In the genomic region with DNA sequence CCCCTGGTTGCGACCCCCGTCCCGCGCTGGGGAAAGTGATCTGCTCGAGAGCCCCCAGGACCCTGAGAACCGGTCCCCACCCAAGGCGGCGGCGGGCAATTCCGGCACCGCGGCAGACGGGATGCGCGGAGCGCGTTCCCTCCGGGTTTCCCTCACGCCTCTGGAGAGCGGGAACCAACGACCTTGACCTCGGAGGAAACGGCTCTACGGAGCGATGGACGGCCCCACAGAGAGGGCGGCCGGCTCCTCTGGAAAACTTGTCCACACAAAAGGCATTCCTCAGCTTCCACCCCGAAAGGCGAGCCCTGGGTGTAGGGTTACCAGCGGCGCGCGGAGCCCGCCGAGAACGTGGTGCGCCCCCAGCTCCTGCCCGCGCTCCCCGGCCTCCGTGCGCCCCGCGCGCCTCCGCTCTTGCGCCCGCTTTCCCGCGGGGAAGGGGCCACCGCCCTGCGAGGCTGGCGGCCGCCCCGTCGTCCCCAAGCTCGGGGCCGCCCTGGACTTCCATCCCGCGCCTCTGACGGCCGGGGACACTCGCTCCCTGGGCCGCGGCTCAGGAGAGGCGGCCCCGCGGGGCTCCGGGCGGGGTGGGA, we compare ENCODE assay signal across 8 cellular contexts. TPM values are rescaled to one million over a fixed set of nuclear protein-coding genes. Genes with fewer than 3 reads are reported as not detected.
A peak's percentile ranks its signal among the peaks of the same experiment; 100 is the strongest.
DNase-seq lines count a peak whose midpoint lies in the region; ATAC-seq, FAIRE-seq and TF ChIP-seq lines count a peak whose summit lies in the region.

No MANE protein-coding gene starts in this region.

- H3K4me1 ChIP-seq in astrocyte (ENCODE audit: insufficient read depth, low read length) (peaks cover 8% of the 10 kb centered on the region), iPS-18a (ENCODE audit: control insufficient read depth, low read depth, low read length) (no peaks in the 10 kb centered on the region), skeletal muscle tissue (ENCODE audit: control insufficient read depth in 3 of 3, insufficient read depth in 3 of 3, low read length in 3 of 3) (peaks cover 6 to 7% (median 7%) of the 10 kb centered on the region in 3 donors)

- H3K4me2 ChIP-seq in astrocyte (ENCODE audit: low read length), result peak overlapping the region; percentile 83

- peaks cover 8% of the 10 kb centered on the region for H3K4me1 Mint-ChIP-seq in activated naive CD4-positive, alpha-beta T cell treated with anti-CD3 and anti-CD28 coated beads for 36 hours (ENCODE audit: low read depth)
- H3K4me1 Mint-ChIP-seq in astrocyte (ENCODE audit: low read depth, unreplicated experiment), result no peaks in the 10 kb centered on the region

- TF ChIP-seq CTCF in astrocyte (IDR thresholded peaks at IDR 0.05; ENCODE audit: insufficient read depth, low read depth, low read length), result no peak

- intact Hi-C loops in activated naive CD4-positive, alpha-beta T cell treated with anti-CD3 and anti-CD28 coated beads for 36 hours (cut with micrococcal nuclease), result no loop called here

- no peaks in the 10 kb centered on the region for H3K9me3 Mint-ChIP-seq in activated naive CD4-positive, alpha-beta T cell treated with anti-CD3 and anti-CD28 coated beads for 36 hours
- no peaks in the 10 kb centered on the region for H3K9me3 Mint-ChIP-seq in astrocyte (ENCODE audit: unreplicated experiment)

- H3K27me3 Mint-ChIP-seq in activated naive CD4-positive, alpha-beta T cell treated with anti-CD3 and anti-CD28 coated beads for 36 hours (ENCODE audit: low read depth), result peaks cover 38% of the 10 kb centered on the region
- peaks cover 57% of the 10 kb centered on the region for H3K27me3 Mint-ChIP-seq in astrocyte (ENCODE audit: low read depth, unreplicated experiment)

- no peak overlapping the region for H3K27ac Mint-ChIP-seq in activated naive CD4-positive, alpha-beta T cell treated with anti-CD3 and anti-CD28 coated beads for 36 hours
- no peak overlapping the region for H3K27ac Mint-ChIP-seq in astrocyte (ENCODE audit: unreplicated experiment)

- H3K27ac ChIP-seq in astrocyte (ENCODE audit: low read depth, low read length), result peak overlapping the region; percentile 58
- no peak overlapping the region for H3K27ac ChIP-seq in iPS-18a (ENCODE audit: low read length)
- peak overlapping the region; percentile 36 for H3K27ac ChIP-seq in skeletal muscle tissue (ENCODE audit: low read depth, low read length)

- no peaks in the 10 kb centered on the region for H3K27me3 ChIP-seq in astrocyte (ENCODE audit: insufficient read depth, low read length)
- H3K27me3 ChIP-seq in iPS-18a (ENCODE audit: control insufficient read depth, insufficient read depth, low read length), result peaks cover 29% of the 10 kb centered on the region
- peaks cover 3 to 30% (median 4%) of the 10 kb centered on the region in 3 donors for H3K27me3 ChIP-seq in skeletal muscle tissue (ENCODE audit: control insufficient read depth in 3 of 3, insufficient read depth in 3 of 3, low read length in 3 of 3)

- peak overlapping the region; percentile 54 for H3K4me3 ChIP-seq in astrocyte (ENCODE audit: insufficient read depth, low read depth, low read length)
- peak overlapping the region; percentile 68 for H3K4me3 ChIP-seq in iPS-18a (ENCODE audit: low read length)
- peak overlapping the region; percentile 66 to 69 (median 67) for H3K4me3 ChIP-seq in skeletal muscle tissue (ENCODE audit: low read length in 3 of 3)

- H3K9me3 ChIP-seq in astrocyte (ENCODE audit: insufficient read depth, low read depth, low read length) (no peaks in the 10 kb centered on the region), iPS-18a (ENCODE audit: control insufficient read depth, low read depth, low read length) (no peaks in the 10 kb centered on the region), skeletal muscle tissue (ENCODE audit: control insufficient read depth in 3 of 3, low read length in 3 of 3) (no peaks in the 10 kb centered on the region)

- no peaks in the 10 kb centered on the region for H3K36me3 Mint-ChIP-seq in activated naive CD4-positive, alpha-beta T cell treated with anti-CD3 and anti-CD28 coated beads for 36 hours (ENCODE audit: low read depth)
- H3K36me3 Mint-ChIP-seq in astrocyte (ENCODE audit: low read depth, unreplicated experiment), result peaks cover 5% of the 10 kb centered on the region

- no peak for ATAC-seq in GM18861 (IDR thresholded peaks at IDR 0.05; ENCODE audit: unreplicated experiment)

- peak overlapping the region; percentile 84 for H3K9ac ChIP-seq in astrocyte (ENCODE audit: low read length)
- H3K9ac ChIP-seq in iPS-18a (ENCODE audit: low read length), result peak overlapping the region; percentile 67
- peak overlapping the region; percentile 2 to 68 (median 33) for H3K9ac ChIP-seq in skeletal muscle tissue (ENCODE audit: low read depth in 1 of 3, low read length in 3 of 3)

- no peak for FAIRE-seq in astrocyte (lab: Jason Lieb, UNC)

- no peak for DNase-seq in activated naive CD4-positive, alpha-beta T cell treated with anti-CD3 and anti-CD28 coated beads for 36 hours
- no peak for DNase-seq in activated naive CD4-positive, alpha-beta T cell treated with anti-CD3 and anti-CD28 coated beads, Interleukin-2, amount 50 U/mL, for 16 hours
- DNase-seq in astrocyte (ENCODE audit: low read depth) (peak; percentile 40), HuH-7.5 (ENCODE audit: low spot score) (no peak), NCI-H2107 (lab: John Stamatoyannopoulos, UW) (no peak)

- no peaks in the 10 kb centered on the region for H3K79me2 ChIP-seq in astrocyte (ENCODE audit: insufficient read depth, low read length)

- CTCF ChIA-PET in activated naive CD4-positive, alpha-beta T cell treated with anti-CD3 and anti-CD28 coated beads for 36 hours (lab: Charles Lee), result no interaction called here

- no peaks in the 10 kb centered on the region for H4K20me1 ChIP-seq in astrocyte (ENCODE audit: insufficient read depth, low read length)

- peak overlapping the region; percentile 21 for H3K4me3 Mint-ChIP-seq in activated naive CD4-positive, alpha-beta T cell treated with anti-CD3 and anti-CD28 coated beads for 36 hours
- H3K4me3 Mint-ChIP-seq in astrocyte (ENCODE audit: unreplicated experiment), result no peak overlapping the region

- H3K36me3 ChIP-seq in astrocyte (ENCODE audit: insufficient read depth, low read length) (no peaks in the 10 kb centered on the region), iPS-18a (ENCODE audit: control insufficient read depth, low read depth, low read length) (no peaks in the 10 kb centered on the region), skeletal muscle tissue (ENCODE audit: control insufficient read depth in 3 of 3, insufficient read depth in 3 of 3, low read length in 3 of 3) (no peaks in the 10 kb centered on the region)

- peak overlapping the region; percentile 83 for H2AFZ ChIP-seq in astrocyte (ENCODE audit: low read depth, low read length)

RNA-seq across cellular contexts. Expression of gene KIAA1614, which starts 0.4 kb away (rescaled TPM):
- total RNA-seq in activated naive CD4-positive, alpha-beta T cell treated with anti-CD3 and anti-CD28 coated beads for 36 hours, result not detected
- 0.84 and 0.96 TPM in 2 replicates for total RNA-seq in astrocyte
- 13.6 TPM for total RNA-seq in skeletal muscle tissue

Comparison
In these comparisons a context has a peak if more than half of its experiments do, and no peak if none do; other contexts are left out.
1. H3K9ac ChIP-seq: peak in every context shown above with its lines; median percentile 84 in astrocyte; 67 in iPS-18a; 33 in skeletal muscle tissue.